ENCODE assay signal across 8 cellular contexts in the genomic region with DNA sequence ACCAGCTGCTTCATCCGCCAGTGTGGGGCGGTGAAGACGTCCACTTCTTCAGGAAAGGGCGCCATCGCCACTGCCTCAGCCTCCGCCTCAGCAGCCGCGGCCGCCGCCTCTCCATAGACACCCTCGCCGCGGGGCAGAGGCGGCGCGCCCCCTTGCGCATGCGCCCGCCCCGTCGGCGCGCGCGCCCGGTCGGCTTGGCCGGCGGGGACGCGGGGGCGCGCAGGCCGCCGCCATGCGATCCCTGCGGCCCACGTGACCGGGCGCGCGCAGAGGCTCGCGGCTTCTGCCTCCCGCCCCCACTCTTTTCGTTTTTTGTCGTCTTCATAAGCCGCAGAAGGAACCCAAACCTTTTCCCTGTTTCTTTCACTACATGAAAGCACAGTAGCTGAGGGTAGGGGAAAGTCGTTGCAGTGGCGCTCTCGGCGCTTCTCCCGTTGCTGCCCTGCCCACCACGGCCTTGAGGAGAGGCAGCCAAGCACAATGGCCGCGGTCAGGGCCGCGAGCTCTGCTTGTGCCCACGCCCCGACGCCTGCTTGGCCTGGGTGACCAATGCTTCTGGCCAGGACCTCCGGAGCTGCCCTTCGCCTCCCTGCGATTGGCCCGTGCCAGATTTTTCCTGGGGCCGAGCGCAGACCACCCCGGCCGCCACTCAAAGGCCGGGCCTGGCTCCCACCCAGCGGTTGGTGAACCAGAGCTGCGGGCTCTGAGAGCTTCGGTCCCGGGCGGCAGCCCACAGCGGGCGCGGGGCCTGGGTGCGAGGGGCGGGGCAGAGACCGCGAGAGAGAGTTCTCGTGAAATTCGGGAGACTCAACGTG. TPM values are rescaled to one million over a fixed set of nuclear protein-coding genes. Genes with fewer than 3 reads are reported as not detected.
DNase-seq lines count a peak whose midpoint lies in the region; ATAC-seq and TF ChIP-seq lines count a peak whose summit lies in the region.

A gene with protein sequence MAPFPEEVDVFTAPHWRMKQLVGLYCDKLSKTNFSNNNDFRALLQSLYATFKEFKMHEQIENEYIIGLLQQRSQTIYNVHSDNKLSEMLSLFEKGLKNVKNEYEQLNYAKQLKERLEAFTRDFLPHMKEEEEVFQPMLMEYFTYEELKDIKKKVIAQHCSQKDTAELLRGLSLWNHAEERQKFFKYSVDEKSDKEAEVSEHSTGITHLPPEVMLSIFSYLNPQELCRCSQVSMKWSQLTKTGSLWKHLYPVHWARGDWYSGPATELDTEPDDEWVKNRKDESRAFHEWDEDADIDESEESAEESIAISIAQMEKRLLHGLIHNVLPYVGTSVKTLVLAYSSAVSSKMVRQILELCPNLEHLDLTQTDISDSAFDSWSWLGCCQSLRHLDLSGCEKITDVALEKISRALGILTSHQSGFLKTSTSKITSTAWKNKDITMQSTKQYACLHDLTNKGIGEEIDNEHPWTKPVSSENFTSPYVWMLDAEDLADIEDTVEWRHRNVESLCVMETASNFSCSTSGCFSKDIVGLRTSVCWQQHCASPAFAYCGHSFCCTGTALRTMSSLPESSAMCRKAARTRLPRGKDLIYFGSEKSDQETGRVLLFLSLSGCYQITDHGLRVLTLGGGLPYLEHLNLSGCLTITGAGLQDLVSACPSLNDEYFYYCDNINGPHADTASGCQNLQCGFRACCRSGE (minus strand): TSS at position 135 of the 815 bp plus-strand sequence. CDS start 70 bp downstream, at position 65.

- H3K36me3 ChIP-seq in lung (ENCODE audit: control insufficient read depth in 2 of 2, insufficient read depth in 2 of 2, low read length in 2 of 2): no peaks in the 10 kb centered on the region

- CTCF ChIA-PET in activated CD4-positive, alpha-beta memory T cell treated with anti-CD3 and anti-CD28 coated beads, Interleukin-2, amount 10 ng/mL, durations not matched to agents 7 days and 5 days (lab: Charles Lee): interaction anchor here (1.5 kb wide), 1 partner anchor 101 kb away, joined by 3 read pairs; no protein-coding TSS in a partner anchor

- no peak for TF ChIP-seq CTCF in lung (IDR thresholded peaks at IDR 0.05; ENCODE audit: control extremely low read depth, extremely low read depth)

- H3K4me3 ChIP-seq in lung: peak within 1 kb of the TSS; percentile 100

- H3K9me3 Mint-ChIP-seq in activated CD4-positive, alpha-beta memory T cell treated with anti-CD3 and anti-CD28 coated beads, Interleukin-2, amount 10 ng/mL, durations not matched to agents 7 days and 5 days: no peaks in the 10 kb centered on the region

- ATAC-seq in HG03457 (IDR thresholded peaks at IDR 0.05; ENCODE audit: unreplicated experiment): peak; percentile 69
- ATAC-seq in lung (ENCODE audit: insufficient read depth, low FRiP score): peak; percentile 79

- peaks cover 50% of the 10 kb centered on the region for H3K4me1 Mint-ChIP-seq in activated CD4-positive, alpha-beta memory T cell treated with anti-CD3 and anti-CD28 coated beads, Interleukin-2, amount 10 ng/mL, durations not matched to agents 7 days and 5 days

- POLR2A ChIA-PET in activated CD4-positive, alpha-beta memory T cell treated with anti-CD3 and anti-CD28 coated beads, Interleukin-2, amount 10 ng/mL, durations not matched to agents 7 days and 5 days (lab: Charles Lee): interaction anchor here (1.1 to 5.7 kb wide), 14 partner anchors 10 to 654 kb away, joined by 3 to 60 read pairs (median 6); partner anchors contain the start of genes CPEB2 and FAM200B

- DNase-seq in C1 segment of cervical spinal cord (lab: John Stamatoyannopoulos, UW): peak; percentile 52 to 89 (median 76)
- DNase-seq in GM19240 (ENCODE audit: insufficient read length, low spot score): peak; percentile 86
- peak; percentile 89 for DNase-seq in NCI-H69 (lab: John Stamatoyannopoulos, UW)
- DNase-seq in activated CD4-positive, alpha-beta memory T cell treated with anti-CD3 and anti-CD28 coated beads, Interleukin-2, amount 10 ng/mL, durations not matched to agents 7 days and 5 days: peak; percentile 83
- peak; percentile 88 for DNase-seq in ecto neural progenitor cell (ENCODE audit: low spot score)
- peak; percentile 70 for DNase-seq in lung (ENCODE audit: low spot score)
- peak; percentile 59 to 73 (median 60) for DNase-seq in stimulated activated CD4-positive, alpha-beta T cell treated with anti-CD3 and anti-CD28 coated beads, TNF-alpha, amount 100 ng/mL, for 4 hours (ENCODE audit: low read depth in 3 of 3)

- peak within 1 kb of the TSS; percentile 97 to 100 for H3K27ac ChIP-seq in lung (ENCODE audit: low read depth in 1 of 2, low read length in 1 of 2)

- H3K36me3 Mint-ChIP-seq in activated CD4-positive, alpha-beta memory T cell treated with anti-CD3 and anti-CD28 coated beads, Interleukin-2, amount 10 ng/mL, durations not matched to agents 7 days and 5 days (ENCODE audit: low read depth): peaks cover 16% of the 10 kb centered on the region

- H3K27me3 ChIP-seq in lung (ENCODE audit: control insufficient read depth, insufficient read depth): no peaks in the 10 kb centered on the region

- peaks cover 2 to 8% of the 10 kb centered on the region in 2 donors for H3K4me1 ChIP-seq in lung (ENCODE audit: control insufficient read depth in 2 of 2, insufficient read depth in 2 of 2, low read length in 2 of 2)

- 4 to 8% methylated on average over 55 to 85 of the region's 85 CpGs for WGBS in lung, 2 donors

- no peaks in the 10 kb centered on the region for H3K9me3 ChIP-seq in lung (ENCODE audit: control insufficient read depth in 2 of 2, insufficient read depth in 1 of 2, low read length in 1 of 2)

- H3K27me3 Mint-ChIP-seq in activated CD4-positive, alpha-beta memory T cell treated with anti-CD3 and anti-CD28 coated beads, Interleukin-2, amount 10 ng/mL, durations not matched to agents 7 days and 5 days: no peaks in the 10 kb centered on the region

- peak within 1 kb of the TSS; percentile 94 for H3K4me3 Mint-ChIP-seq in activated CD4-positive, alpha-beta memory T cell treated with anti-CD3 and anti-CD28 coated beads, Interleukin-2, amount 10 ng/mL, durations not matched to agents 7 days and 5 days

- peak within 1 kb of the TSS; percentile 95 for H3K27ac Mint-ChIP-seq in activated CD4-positive, alpha-beta memory T cell treated with anti-CD3 and anti-CD28 coated beads, Interleukin-2, amount 10 ng/mL, durations not matched to agents 7 days and 5 days

RNA-seq across cellular contexts. Expression of the gene that starts here (rescaled TPM):
- 10 to 100 TPM; 43.9 to 44.6 TPM for total RNA-seq in activated CD4-positive, alpha-beta memory T cell treated with anti-CD3 and anti-CD28 coated beads, Interleukin-2, amount 10 ng/mL, durations not matched to agents 7 days and 5 days
- total RNA-seq in lung: 100 to 1,000 TPM in 1 of 2 donors, 10 to 100 TPM in 1; 98.4 to 138 TPM
- polyA plus RNA-seq in lung: 10 to 100 TPM; 45.9 to 77.1 TPM

Comparison
In these comparisons a context has a peak if more than half of its experiments do, and no peak if none do; other contexts are left out.
1. Peak in every context shown above with its lines: DNase-seq, ATAC-seq, H3K4me3 ChIP-seq and H3K27ac ChIP-seq.